Comparison of ENCODE assay signal across 8 cellular contexts in the genomic region with DNA sequence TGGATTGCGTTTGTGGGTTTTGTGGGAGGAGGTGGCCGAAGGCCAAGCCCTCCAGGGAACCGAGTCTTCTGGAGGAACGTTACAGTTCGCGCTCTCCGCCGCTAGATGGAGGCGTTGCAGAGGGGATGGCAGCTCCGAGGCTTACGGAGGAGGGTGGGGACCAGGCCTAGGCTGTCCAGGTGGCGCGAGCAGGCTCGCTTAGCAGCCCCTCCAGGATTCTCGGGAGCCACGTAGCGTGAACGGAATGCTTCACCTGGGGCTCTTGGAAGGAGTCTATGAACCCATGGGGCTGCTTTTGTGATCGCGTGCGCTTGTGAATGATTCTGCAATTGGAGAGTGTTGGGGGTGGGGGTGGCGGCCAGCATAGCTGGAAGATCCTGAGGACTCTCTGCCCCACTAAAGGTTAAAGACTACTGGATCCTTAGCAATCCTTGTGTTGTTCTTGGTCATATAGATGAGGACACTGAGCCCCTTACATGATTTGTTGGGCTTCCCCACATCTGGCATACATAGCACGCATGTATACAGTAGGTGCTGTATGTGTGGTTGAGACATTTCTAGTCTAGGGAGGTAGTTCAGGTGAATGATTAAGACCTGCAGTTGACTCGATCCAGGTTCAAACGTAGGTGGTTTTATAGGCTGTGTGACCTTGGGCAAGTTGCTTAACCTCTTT. TPM values are rescaled to one million over a fixed set of nuclear protein-coding genes. Genes with fewer than 3 reads are reported as not detected.
DNase-seq lines count a peak whose midpoint lies in the region; ATAC-seq lines count a peak whose summit lies in the region.

No MANE protein-coding gene starts in this region.

- no peaks in the 10 kb centered on the region for H3K9me3 Mint-ChIP-seq in activated naive CD4-positive, alpha-beta T cell treated with anti-CD3 and anti-CD28 coated beads, Interleukin-2, amount 10 ng/mL, durations not matched to agents 7 days and 5 days

- H3K4me1 Mint-ChIP-seq in activated naive CD4-positive, alpha-beta T cell treated with anti-CD3 and anti-CD28 coated beads, Interleukin-2, amount 10 ng/mL, durations not matched to agents 7 days and 5 days: no peaks in the 10 kb centered on the region

- ATAC-seq in GM21381 (IDR thresholded peaks at IDR 0.05; ENCODE audit: unreplicated experiment) (peak; percentile 92), Right ventricle myocardium superior (ENCODE audit: poor library complexity) (peak; percentile 94)

- peak; percentile 55 for DNase-seq in DMS114 treated with DMSO at 0.1 percent for 48 hours (lab: John Stamatoyannopoulos, UW; ENCODE audit: unreplicated experiment)
- DNase-seq in HuH-7 (ENCODE audit: low spot score): peak; percentile 63
- peak; percentile 62 for DNase-seq in SHP77 treated with DMSO at 0.1 percent for 48 hours (lab: John Stamatoyannopoulos, UW)
- peak; percentile 67 for DNase-seq in activated naive CD4-positive, alpha-beta T cell treated with anti-CD3 and anti-CD28 coated beads, Interleukin-2, amount 10 ng/mL, durations not matched to agents 7 days and 5 days
- DNase-seq in Right ventricle myocardium superior: peak; percentile 86
- peak; percentile 90 for DNase-seq in posterior vena cava (ENCODE audit: low spot score)
- no peak for DNase-seq in GF-D8 (lab: John Stamatoyannopoulos, UW)

- H3K27me3 Mint-ChIP-seq in activated naive CD4-positive, alpha-beta T cell treated with anti-CD3 and anti-CD28 coated beads, Interleukin-2, amount 10 ng/mL, durations not matched to agents 7 days and 5 days: peaks cover 11% of the 10 kb centered on the region

- intact Hi-C loops in Right ventricle myocardium superior (cut with DNase I): no loop called here
- intact Hi-C loops in posterior vena cava (cut with DNase I): no loop called here

- H3K27ac Mint-ChIP-seq in activated naive CD4-positive, alpha-beta T cell treated with anti-CD3 and anti-CD28 coated beads, Interleukin-2, amount 10 ng/mL, durations not matched to agents 7 days and 5 days: no peak overlapping the region

- H3K36me3 Mint-ChIP-seq in activated naive CD4-positive, alpha-beta T cell treated with anti-CD3 and anti-CD28 coated beads, Interleukin-2, amount 10 ng/mL, durations not matched to agents 7 days and 5 days: no peaks in the 10 kb centered on the region

- H3K4me3 Mint-ChIP-seq in activated naive CD4-positive, alpha-beta T cell treated with anti-CD3 and anti-CD28 coated beads, Interleukin-2, amount 10 ng/mL, durations not matched to agents 7 days and 5 days: no peak overlapping the region

- CTCF ChIA-PET in activated naive CD4-positive, alpha-beta T cell treated with anti-CD3 and anti-CD28 coated beads, Interleukin-2, amount 10 ng/mL, durations not matched to agents 7 days and 5 days (lab: Charles Lee): interaction anchor here (0.7 to 5.3 kb wide), 5 partner anchors 10 to 628 kb away, joined by 3 to 42 read pairs (median 4); no protein-coding TSS in a partner anchor

RNA-seq across cellular contexts. Expression of gene FAM3D, which starts 25.7 kb away (rescaled TPM):
- not detected for total RNA-seq in Right ventricle myocardium superior
- not detected for total RNA-seq in posterior vena cava
